13 cellular contexts compared by ENCODE assay signal in the genomic region with DNA sequence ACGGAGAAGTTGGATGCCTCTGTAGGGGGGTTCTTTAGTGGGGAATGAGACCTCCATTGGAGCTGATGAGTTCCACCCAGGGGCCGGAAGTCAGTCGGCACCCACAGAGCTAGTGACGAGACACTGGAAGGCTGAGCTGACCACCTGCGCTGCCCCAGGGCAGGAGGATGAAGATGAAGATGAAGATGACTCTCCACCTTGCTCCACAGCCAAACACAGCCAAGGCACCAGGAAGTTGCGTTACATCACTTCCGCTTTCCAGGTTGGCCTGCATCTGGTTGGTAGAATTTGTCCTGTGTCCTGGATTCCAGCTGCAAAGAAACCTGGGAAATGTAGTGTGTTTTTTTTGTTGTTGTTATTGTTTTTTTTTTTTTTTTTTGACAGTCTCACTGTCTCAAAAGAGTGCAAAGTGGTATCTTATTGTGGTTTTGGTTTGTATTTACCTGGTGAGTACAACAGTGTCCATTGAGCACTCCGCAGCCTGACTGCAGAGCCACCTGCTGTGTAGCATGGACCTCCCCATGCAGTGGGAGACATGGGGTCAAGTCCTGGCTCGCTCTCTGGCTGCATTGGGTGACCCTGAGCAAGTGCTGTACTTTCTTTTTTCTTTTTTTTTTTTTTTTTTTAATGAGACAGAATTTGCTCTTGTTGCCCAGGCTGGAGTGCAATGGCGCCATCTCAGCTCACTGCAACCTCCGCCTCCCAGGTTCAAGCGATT. TPM values are rescaled to one million over a fixed set of nuclear protein-coding genes. Genes with fewer than 3 reads are reported as not detected.
DNase-seq lines count a peak whose midpoint lies in the region; ATAC-seq and TF ChIP-seq lines count a peak whose summit lies in the region.
"Had no signal": no experiment of that assay in that cellular context is flagged by ENCODE, and none has a peak within 500 bp of the region (broad histone marks: within the 10 kb centered on the region; RNA-seq: fewer than 3 reads in every experiment).

No MANE protein-coding gene starts in this region.

- POLR2A ChIA-PET in PC-3 (lab: Charles Lee; ENCODE audit: unreplicated experiment): interaction anchor here (0.6 kb wide), 1 partner anchor 170 kb away, joined by 3 read pairs; no protein-coding TSS in a partner anchor

- peaks cover 32% of the 10 kb centered on the region for H3K79me2 ChIP-seq in PC-3 (ENCODE audit: low read length)

- BruUV-seq in PC-3 (replicated peaks; lab: Mats Ljungman, UMichigan): no TSS peak

- H3K4me1 ChIP-seq in PC-3 (ENCODE audit: insufficient read depth, low read length): peaks cover 32% of the 10 kb centered on the region

- peak overlapping the region; percentile 42 for H3K27ac Mint-ChIP-seq in stimulated activated naive B cell treated with anti-CD40 and anti-IgM and Interleukin-4, amounts not matched to agents 10 μg/mL and 1 μg/mL and 100 μg/mL, for 72 hours

- H3K4me3 ChIP-seq in PC-3 (ENCODE audit: low read length): peak overlapping the region; percentile 93; the same call in 1 of the 2 replicates

- no peaks in the 10 kb centered on the region for H3K27me3 Mint-ChIP-seq in stimulated activated naive B cell treated with anti-CD40 and anti-IgM and Interleukin-4, amounts not matched to agents 10 μg/mL and 1 μg/mL and 100 μg/mL, for 72 hours

- no peak overlapping the region for H3K27ac ChIP-seq in PC-3 (ENCODE audit: low read length)

- peaks cover 26% of the 10 kb centered on the region for H3K36me3 ChIP-seq in PC-3 (ENCODE audit: low read depth, low read length)

- H3K4me3 Mint-ChIP-seq in stimulated activated naive B cell treated with anti-CD40 and anti-IgM and Interleukin-4, amounts not matched to agents 10 μg/mL and 1 μg/mL and 100 μg/mL, for 72 hours: peak overlapping the region in 1 of 2 donors; percentile 9

- no peaks in the 10 kb centered on the region for H3K27me3 ChIP-seq in PC-3 (ENCODE audit: low read length)

- H2AFZ ChIP-seq in PC-3 (ENCODE audit: low read length): no peak overlapping the region

- peak overlapping the region; percentile 98; the same call in 1 of the 2 replicates for H3K4me2 ChIP-seq in PC-3 (ENCODE audit: low read length)

- CTCF ChIA-PET in PC-3 (lab: Charles Lee): no interaction called here

- ATAC-seq in left cardiac atrium: no peak
- no peak for ATAC-seq in Right ventricle myocardium superior (ENCODE audit: poor library complexity)
- no peak for ATAC-seq in PC-3
- ATAC-seq in stimulated activated naive B cell treated with anti-CD40 and anti-IgM and Interleukin-4, amounts not matched to agents 10 μg/mL and 1 μg/mL and 100 μg/mL, for 72 hours (replicated peaks): no peak
- ATAC-seq in GM21515 (IDR thresholded peaks at IDR 0.05; ENCODE audit: unreplicated experiment): no peak
- ATAC-seq in HG03196 (IDR thresholded peaks at IDR 0.05; ENCODE audit: unreplicated experiment): no peak
- ATAC-seq: left ventricle myocardium superior had no signal

- H3K9ac ChIP-seq in PC-3 (ENCODE audit: low read length): no peak overlapping the region

- DNase-seq in left cardiac atrium (peak; percentile 25), Right ventricle myocardium superior (no peak), PC-3 (peak; percentile 22), dermis blood vessel endothelial cell (peak; percentile 46), HT-29 (ENCODE audit: low spot score) (no peak)
- no peak for DNase-seq in stimulated activated naive B cell treated with anti-CD40 and anti-IgM and Interleukin-4, amounts not matched to agents 10 μg/mL and 1 μg/mL and 100 μg/mL, for 72 hours
- DNase-seq: anterior cingulate cortex, left ventricle myocardium superior, NCI-H187, NCI-H774, nucleus accumbens had no signal

- H3K9me2 ChIP-seq in PC-3 (replicated peaks; ENCODE audit: low read length): no peaks in the 10 kb centered on the region

- no peaks in the 10 kb centered on the region for H3K9me3 ChIP-seq in PC-3 (ENCODE audit: low read length)

- peaks cover 0 to 2% of the 10 kb centered on the region in 2 donors for H3K9me3 Mint-ChIP-seq in stimulated activated naive B cell treated with anti-CD40 and anti-IgM and Interleukin-4, amounts not matched to agents 10 μg/mL and 1 μg/mL and 100 μg/mL, for 72 hours

- peaks cover 31 to 71% of the 10 kb centered on the region in 2 donors for H3K4me1 Mint-ChIP-seq in stimulated activated naive B cell treated with anti-CD40 and anti-IgM and Interleukin-4, amounts not matched to agents 10 μg/mL and 1 μg/mL and 100 μg/mL, for 72 hours

- H4K20me1 ChIP-seq in PC-3 (ENCODE audit: low read length): no peaks in the 10 kb centered on the region

- TF ChIP-seq CTCF in PC-3 (conservative IDR thresholded peaks at IDR 0.05; ENCODE audit: low read depth, low read length): no peak

- H3K36me3 Mint-ChIP-seq in stimulated activated naive B cell treated with anti-CD40 and anti-IgM and Interleukin-4, amounts not matched to agents 10 μg/mL and 1 μg/mL and 100 μg/mL, for 72 hours: peaks cover 54 to 64% of the 10 kb centered on the region in 2 donors

- H3F3A ChIP-seq in PC-3 (ENCODE audit: low read length, unreplicated experiment): no peaks in the 10 kb centered on the region

- intact Hi-C loops in left cardiac atrium (cut with DNase I) (no loop called here), Right ventricle myocardium superior (cut with DNase I) (no loop called here), PC-3 (cut with micrococcal nuclease) (loop anchor here (5.0 kb wide), 1 partner anchor 202 kb away; a partner anchor contains a TSS)

RNA-seq across cellular contexts. Expression of a gene that starts 1.9 kb away (rescaled TPM):
- total RNA-seq in left cardiac atrium (10 to 100 TPM; 28.3 to 36.0 TPM), Right ventricle myocardium superior (46.0 TPM), PC-3 (2014; rRNA removed) (17.8 and 18.8 TPM in 2 replicates), dermis blood vessel endothelial cell (7.5 and 13.8 TPM in 2 replicates)
- 34.5 and 38.4 TPM in 2 replicates for total RNA-seq in HT-29 (2014; rRNA removed; shearing (Covaris generic))

RNA-seq across cellular contexts. Expression of a gene that starts 2.2 kb away (rescaled TPM):
- total RNA-seq in left cardiac atrium (10 to 100 TPM; 33.5 to 36.6 TPM), Right ventricle myocardium superior (35.0 TPM), PC-3 (2014; rRNA removed) (42.3 and 61.0 TPM in 2 replicates), dermis blood vessel endothelial cell (9.9 and 13.0 TPM in 2 replicates)
- total RNA-seq in HT-29 (2014; rRNA removed; shearing (Covaris generic)): 89.9 and 96.4 TPM in 2 replicates

RNA-seq across cellular contexts. Expression of a gene that starts 12.0 kb away (rescaled TPM):
- 10 to 100 TPM; 38.7 to 54.5 TPM for total RNA-seq in left cardiac atrium
- 36.3 TPM for total RNA-seq in Right ventricle myocardium superior
- total RNA-seq in PC-3 (2014; rRNA removed): 141 and 172 TPM in 2 replicates
- total RNA-seq in dermis blood vessel endothelial cell: 44.3 and 60.4 TPM in 2 replicates
- 215 and 243 TPM in 2 replicates for total RNA-seq in HT-29 (2014; rRNA removed; shearing (Covaris generic))

RNA-seq across cellular contexts. Expression of a gene that starts 17.3 kb away (rescaled TPM):
- total RNA-seq in left cardiac atrium (under 1 TPM; 0.34 to 0.38 TPM), Right ventricle myocardium superior (not detected), PC-3 (2014; rRNA removed) (0.29 and 2.2 TPM in 2 replicates), dermis blood vessel endothelial cell (2.1 and 3.6 TPM in 2 replicates)
- total RNA-seq in HT-29 (2014; rRNA removed; shearing (Covaris generic)): 1.1 and 2.3 TPM in 2 replicates
- total RNA-seq: left ventricle myocardium superior had no signal

RNA-seq across cellular contexts. Expression of a gene that starts 28.4 kb away (rescaled TPM):
- total RNA-seq in left cardiac atrium (100 to 1,000 TPM; 113 to 122 TPM), Right ventricle myocardium superior (120 TPM), PC-3 (2014; rRNA removed) (138 and 148 TPM in 2 replicates), dermis blood vessel endothelial cell (57.2 and 72.9 TPM in 2 replicates)
- total RNA-seq in HT-29 (2014; rRNA removed; shearing (Covaris generic)): 188 and 218 TPM in 2 replicates

Comparison
In these comparisons a context has a peak if more than half of its experiments do, and no peak if none do; other contexts are left out.
1. DNase-seq: peak in left cardiac atrium (single experiment), PC-3 (single experiment) and dermis blood vessel endothelial cell (single experiment); none in Right ventricle myocardium superior (single experiment), stimulated activated naive B cell treated with anti-CD40 and anti-IgM and Interleukin-4, amounts not matched to agents 10 μg/mL and 1 μg/mL and 100 μg/mL, for 72 hours (single experiment) and HT-29 (single experiment).